Comparison of ENCODE assay signal across 1 cellular context in the genomic region with DNA sequence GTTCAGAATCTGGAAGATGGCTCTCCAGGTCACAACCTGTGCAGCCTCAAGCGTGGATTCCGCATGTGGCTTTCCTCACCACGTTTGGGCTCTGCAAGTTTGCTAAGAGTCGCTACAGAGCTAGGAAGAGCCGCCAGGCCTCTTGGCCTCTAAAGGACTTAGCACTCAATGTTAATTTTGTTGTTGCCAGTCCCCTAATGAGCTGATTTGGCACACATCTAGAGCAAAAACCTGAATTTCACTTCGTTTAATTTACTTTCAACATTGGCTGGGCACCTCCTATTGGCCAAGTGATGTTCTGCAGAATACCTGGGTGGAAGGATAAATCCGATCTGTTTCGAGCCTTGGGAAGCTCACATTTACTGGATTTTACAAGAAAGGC.
TF ChIP-seq lines count a peak whose summit lies in the region.

No MANE protein-coding gene starts in this region.

TF ChIP-seq in GM23338, 12 proteins besides CTCF, POLR2A, EP300 and RAD21 (continued from another document):
- TF ChIP-seq, protein P1, sequence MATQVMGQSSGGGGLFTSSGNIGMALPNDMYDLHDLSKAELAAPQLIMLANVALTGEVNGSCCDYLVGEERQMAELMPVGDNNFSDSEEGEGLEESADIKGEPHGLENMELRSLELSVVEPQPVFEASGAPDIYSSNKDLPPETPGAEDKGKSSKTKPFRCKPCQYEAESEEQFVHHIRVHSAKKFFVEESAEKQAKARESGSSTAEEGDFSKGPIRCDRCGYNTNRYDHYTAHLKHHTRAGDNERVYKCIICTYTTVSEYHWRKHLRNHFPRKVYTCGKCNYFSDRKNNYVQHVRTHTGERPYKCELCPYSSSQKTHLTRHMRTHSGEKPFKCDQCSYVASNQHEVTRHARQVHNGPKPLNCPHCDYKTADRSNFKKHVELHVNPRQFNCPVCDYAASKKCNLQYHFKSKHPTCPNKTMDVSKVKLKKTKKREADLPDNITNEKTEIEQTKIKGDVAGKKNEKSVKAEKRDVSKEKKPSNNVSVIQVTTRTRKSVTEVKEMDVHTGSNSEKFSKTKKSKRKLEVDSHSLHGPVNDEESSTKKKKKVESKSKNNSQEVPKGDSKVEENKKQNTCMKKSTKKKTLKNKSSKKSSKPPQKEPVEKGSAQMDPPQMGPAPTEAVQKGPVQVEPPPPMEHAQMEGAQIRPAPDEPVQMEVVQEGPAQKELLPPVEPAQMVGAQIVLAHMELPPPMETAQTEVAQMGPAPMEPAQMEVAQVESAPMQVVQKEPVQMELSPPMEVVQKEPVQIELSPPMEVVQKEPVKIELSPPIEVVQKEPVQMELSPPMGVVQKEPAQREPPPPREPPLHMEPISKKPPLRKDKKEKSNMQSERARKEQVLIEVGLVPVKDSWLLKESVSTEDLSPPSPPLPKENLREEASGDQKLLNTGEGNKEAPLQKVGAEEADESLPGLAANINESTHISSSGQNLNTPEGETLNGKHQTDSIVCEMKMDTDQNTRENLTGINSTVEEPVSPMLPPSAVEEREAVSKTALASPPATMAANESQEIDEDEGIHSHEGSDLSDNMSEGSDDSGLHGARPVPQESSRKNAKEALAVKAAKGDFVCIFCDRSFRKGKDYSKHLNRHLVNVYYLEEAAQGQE (IDR thresholded peaks at IDR 0.05; ENCODE audit: unreplicated experiment), result no peak
- TF ChIP-seq POLR2AphosphoS5 (IDR thresholded peaks at IDR 0.05; ENCODE audit: low read depth) (no peak), ZNF331 (CRISPR knock-in tag; IDR thresholded peaks at IDR 0.05; ENCODE audit: low read depth) (no peak), ZNF114 (CRISPR knock-in tag; IDR thresholded peaks at IDR 0.05) (no peak), JUNB (IDR thresholded peaks at IDR 0.05; ENCODE audit: unreplicated experiment) (no peak), EZH2 (IDR thresholded peaks at IDR 0.05; ENCODE audit: low read depth, unreplicated experiment) (no peak), STAT1 (IDR thresholded peaks at IDR 0.05; ENCODE audit: unreplicated experiment) (no peak), EZH2phosphoT487 (IDR thresholded peaks at IDR 0.05; ENCODE audit: unreplicated experiment) (no peak), NANOG (IDR thresholded peaks at IDR 0.05; ENCODE audit: borderline replicate concordance) (no peak)
- TF ChIP-seq, protein P2, sequence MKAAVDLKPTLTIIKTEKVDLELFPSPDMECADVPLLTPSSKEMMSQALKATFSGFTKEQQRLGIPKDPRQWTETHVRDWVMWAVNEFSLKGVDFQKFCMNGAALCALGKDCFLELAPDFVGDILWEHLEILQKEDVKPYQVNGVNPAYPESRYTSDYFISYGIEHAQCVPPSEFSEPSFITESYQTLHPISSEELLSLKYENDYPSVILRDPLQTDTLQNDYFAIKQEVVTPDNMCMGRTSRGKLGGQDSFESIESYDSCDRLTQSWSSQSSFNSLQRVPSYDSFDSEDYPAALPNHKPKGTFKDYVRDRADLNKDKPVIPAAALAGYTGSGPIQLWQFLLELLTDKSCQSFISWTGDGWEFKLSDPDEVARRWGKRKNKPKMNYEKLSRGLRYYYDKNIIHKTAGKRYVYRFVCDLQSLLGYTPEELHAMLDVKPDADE (IDR thresholded peaks at IDR 0.05), result no peak
- TF ChIP-seq, protein P3, sequence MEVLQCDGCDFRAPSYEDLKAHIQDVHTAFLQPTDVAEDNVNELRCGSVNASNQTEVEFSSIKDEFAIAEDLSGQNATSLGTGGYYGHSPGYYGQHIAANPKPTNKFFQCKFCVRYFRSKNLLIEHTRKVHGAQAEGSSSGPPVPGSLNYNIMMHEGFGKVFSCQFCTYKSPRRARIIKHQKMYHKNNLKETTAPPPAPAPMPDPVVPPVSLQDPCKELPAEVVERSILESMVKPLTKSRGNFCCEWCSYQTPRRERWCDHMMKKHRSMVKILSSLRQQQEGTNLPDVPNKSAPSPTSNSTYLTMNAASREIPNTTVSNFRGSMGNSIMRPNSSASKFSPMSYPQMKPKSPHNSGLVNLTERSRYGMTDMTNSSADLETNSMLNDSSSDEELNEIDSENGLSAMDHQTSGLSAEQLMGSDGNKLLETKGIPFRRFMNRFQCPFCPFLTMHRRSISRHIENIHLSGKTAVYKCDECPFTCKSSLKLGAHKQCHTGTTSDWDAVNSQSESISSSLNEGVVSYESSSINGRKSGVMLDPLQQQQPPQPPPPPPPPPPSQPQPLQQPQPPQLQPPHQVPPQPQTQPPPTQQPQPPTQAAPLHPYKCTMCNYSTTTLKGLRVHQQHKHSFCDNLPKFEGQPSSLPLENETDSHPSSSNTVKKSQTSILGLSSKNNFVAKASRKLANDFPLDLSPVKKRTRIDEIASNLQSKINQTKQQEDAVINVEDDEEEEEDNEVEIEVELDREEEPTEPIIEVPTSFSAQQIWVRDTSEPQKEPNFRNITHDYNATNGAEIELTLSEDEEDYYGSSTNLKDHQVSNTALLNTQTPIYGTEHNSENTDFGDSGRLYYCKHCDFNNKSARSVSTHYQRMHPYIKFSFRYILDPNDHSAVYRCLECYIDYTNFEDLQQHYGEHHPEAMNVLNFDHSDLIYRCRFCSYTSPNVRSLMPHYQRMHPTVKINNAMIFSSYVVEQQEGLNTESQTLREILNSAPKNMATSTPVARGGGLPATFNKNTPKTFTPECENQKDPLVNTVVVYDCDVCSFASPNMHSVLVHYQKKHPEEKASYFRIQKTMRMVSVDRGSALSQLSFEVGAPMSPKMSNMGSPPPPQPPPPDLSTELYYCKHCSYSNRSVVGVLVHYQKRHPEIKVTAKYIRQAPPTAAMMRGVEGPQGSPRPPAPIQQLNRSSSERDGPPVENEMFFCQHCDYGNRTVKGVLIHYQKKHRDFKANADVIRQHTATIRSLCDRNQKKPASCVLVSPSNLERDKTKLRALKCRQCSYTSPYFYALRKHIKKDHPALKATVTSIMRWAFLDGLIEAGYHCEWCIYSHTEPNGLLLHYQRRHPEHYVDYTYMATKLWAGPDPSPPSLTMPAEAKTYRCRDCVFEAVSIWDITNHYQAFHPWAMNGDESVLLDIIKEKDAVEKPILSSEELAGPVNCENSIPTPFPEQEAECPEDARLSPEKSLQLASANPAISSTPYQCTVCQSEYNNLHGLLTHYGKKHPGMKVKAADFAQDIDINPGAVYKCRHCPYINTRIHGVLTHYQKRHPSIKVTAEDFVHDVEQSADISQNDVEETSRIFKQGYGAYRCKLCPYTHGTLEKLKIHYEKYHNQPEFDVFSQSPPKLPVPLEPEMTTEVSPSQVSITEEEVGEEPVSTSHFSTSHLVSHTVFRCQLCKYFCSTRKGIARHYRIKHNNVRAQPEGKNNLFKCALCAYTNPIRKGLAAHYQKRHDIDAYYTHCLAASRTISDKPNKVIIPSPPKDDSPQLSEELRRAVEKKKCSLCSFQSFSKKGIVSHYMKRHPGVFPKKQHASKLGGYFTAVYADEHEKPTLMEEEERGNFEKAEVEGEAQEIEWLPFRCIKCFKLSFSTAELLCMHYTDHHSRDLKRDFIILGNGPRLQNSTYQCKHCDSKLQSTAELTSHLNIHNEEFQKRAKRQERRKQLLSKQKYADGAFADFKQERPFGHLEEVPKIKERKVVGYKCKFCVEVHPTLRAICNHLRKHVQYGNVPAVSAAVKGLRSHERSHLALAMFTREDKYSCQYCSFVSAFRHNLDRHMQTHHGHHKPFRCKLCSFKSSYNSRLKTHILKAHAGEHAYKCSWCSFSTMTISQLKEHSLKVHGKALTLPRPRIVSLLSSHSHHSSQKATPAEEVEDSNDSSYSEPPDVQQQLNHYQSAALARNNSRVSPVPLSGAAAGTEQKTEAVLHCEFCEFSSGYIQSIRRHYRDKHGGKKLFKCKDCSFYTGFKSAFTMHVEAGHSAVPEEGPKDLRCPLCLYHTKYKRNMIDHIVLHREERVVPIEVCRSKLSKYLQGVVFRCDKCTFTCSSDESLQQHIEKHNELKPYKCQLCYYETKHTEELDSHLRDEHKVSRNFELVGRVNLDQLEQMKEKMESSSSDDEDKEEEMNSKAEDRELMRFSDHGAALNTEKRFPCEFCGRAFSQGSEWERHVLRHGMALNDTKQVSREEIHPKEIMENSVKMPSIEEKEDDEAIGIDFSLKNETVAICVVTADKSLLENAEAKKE (CRISPR knock-in tag; IDR thresholded peaks at IDR 0.05), result no peak
